7 cellular contexts compared by ENCODE assay signal in the genomic region with DNA sequence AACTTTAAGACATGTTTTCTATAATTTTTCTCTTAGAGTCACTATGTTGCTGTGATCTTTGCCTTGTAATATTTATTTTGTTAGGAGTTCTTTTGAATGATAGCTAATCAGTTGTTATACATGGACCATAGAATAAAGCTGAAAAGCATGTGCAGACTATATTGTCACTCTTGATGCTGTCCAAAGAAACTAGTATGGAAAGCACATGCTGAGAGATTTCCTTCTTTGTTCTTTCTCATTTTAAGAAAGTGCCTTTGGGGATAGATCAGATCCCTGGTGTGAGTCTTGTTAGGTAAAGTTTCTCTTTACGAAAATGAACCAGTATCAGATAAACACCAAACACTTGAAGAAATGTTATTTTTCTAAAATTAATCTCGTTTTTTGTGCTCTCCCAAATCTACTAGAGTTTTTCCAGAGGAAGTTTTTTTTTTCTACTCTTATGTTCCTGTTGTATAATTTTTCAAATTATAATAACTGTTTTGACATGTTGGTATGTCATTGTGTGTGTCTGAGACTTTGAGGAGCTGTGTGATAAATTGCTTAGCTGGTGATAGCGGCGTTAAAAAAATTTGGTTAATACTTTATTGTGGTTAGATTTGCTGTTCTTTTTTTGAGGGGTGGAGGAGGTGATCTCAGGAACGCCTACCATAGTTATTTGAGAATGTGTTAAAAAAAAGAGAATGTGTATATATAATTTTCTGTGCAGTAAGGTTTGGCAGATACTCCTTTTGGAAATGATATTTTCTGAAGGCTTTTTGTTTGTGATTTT. TPM values are rescaled to one million over a fixed set of nuclear protein-coding genes. Genes with fewer than 3 reads are reported as not detected.
DNase-seq lines count a peak whose midpoint lies in the region; ATAC-seq, FAIRE-seq and TF ChIP-seq lines count a peak whose summit lies in the region.

No MANE protein-coding gene starts in this region.

- no peaks in the 10 kb centered on the region for H3K36me3 Mint-ChIP-seq in T-helper 17 cell (ENCODE audit: low read depth)
- H3K36me3 Mint-ChIP-seq in stimulated activated effector memory CD8-positive, alpha-beta T cell treated with anti-CD3 and anti-CD28 coated beads, Interleukin-12 subunit alpha, Interleukin-12 subunit beta, amount 100 ng/mL, for 72 hours = peaks cover 19% of the 10 kb centered on the region

- POLR2A ChIA-PET in HEK293T (lab: Yijun Ruan, JAX) = interaction anchor here (0.9 to 2.9 kb wide), 5 partner anchors 8 to 115 kb away, joined by 3 to 12 read pairs (median 7); no protein-coding TSS in a partner anchor

- peaks cover 8% of the 10 kb centered on the region for H3K27me3 Mint-ChIP-seq in T-helper 17 cell

- peaks cover 42% of the 10 kb centered on the region for H3K4me1 Mint-ChIP-seq in T-helper 17 cell
- H3K4me1 Mint-ChIP-seq in stimulated activated effector memory CD8-positive, alpha-beta T cell treated with anti-CD3 and anti-CD28 coated beads, Interleukin-12 subunit alpha, Interleukin-12 subunit beta, amount 100 ng/mL, for 72 hours = peaks cover 25% of the 10 kb centered on the region

- no peaks in the 10 kb centered on the region for H3K9me3 ChIP-seq in T-helper 17 cell (ENCODE audit: control insufficient read depth, low read length, poor library complexity, severe bottlenecking)

- H3K27ac ChIP-seq in foreskin keratinocyte = peak overlapping the region; percentile 71

- H3K27ac Mint-ChIP-seq in T-helper 17 cell = peak overlapping the region; percentile 84
- H3K27ac Mint-ChIP-seq in stimulated activated effector memory CD8-positive, alpha-beta T cell treated with anti-CD3 and anti-CD28 coated beads, Interleukin-12 subunit alpha, Interleukin-12 subunit beta, amount 100 ng/mL, for 72 hours = no peak overlapping the region

- no peaks in the 10 kb centered on the region for H3K27me3 ChIP-seq in foreskin keratinocyte

- H3K4me1 ChIP-seq in foreskin keratinocyte = peaks cover 26% of the 10 kb centered on the region

- no peaks in the 10 kb centered on the region for H3K9me3 Mint-ChIP-seq in stimulated activated effector memory CD8-positive, alpha-beta T cell treated with anti-CD3 and anti-CD28 coated beads, Interleukin-12 subunit alpha, Interleukin-12 subunit beta, amount 100 ng/mL, for 72 hours

- FAIRE-seq in urothelium cell line (lab: Jason Lieb, UNC) = no peak

- no peak for DNase-seq in HEK293T (ENCODE audit: extremely low spot score)
- no peak for DNase-seq in T-helper 17 cell
- no peak for DNase-seq in foreskin keratinocyte
- DNase-seq in stimulated activated effector memory CD8-positive, alpha-beta T cell treated with anti-CD3 and anti-CD28 coated beads, Interleukin-12 subunit alpha, Interleukin-12 subunit beta, amount 100 ng/mL, for 72 hours (ENCODE audit: low spot score in 2 of 2) = no peak
- DNase-seq in urothelium cell line (ENCODE audit: low spot score) = no peak
- DNase-seq in nucleus accumbens (lab: John Stamatoyannopoulos, UW) = no peak

- TF ChIP-seq CTCF in foreskin keratinocyte (conservative IDR thresholded peaks at IDR 0.05) = no peak

- CTCF ChIA-PET in HEK293T (lab: Yijun Ruan, JAX) = interaction anchor here (1.0 kb wide), 1 partner anchor 193 kb away, joined by 3 read pairs; no protein-coding TSS in a partner anchor

- ATAC-seq in T-helper 17 cell = no peak
- ATAC-seq in foreskin keratinocyte = no peak
- ATAC-seq in stimulated activated effector memory CD8-positive, alpha-beta T cell treated with anti-CD3 and anti-CD28 coated beads, Interleukin-12 subunit alpha, Interleukin-12 subunit beta, amount 100 ng/mL, for 72 hours = no peak
- ATAC-seq in HG03460 (IDR thresholded peaks at IDR 0.05; ENCODE audit: unreplicated experiment) = no peak

- peak overlapping the region; percentile 98 for H3K4me3 Mint-ChIP-seq in T-helper 17 cell
- H3K4me3 Mint-ChIP-seq in stimulated activated effector memory CD8-positive, alpha-beta T cell treated with anti-CD3 and anti-CD28 coated beads, Interleukin-12 subunit alpha, Interleukin-12 subunit beta, amount 100 ng/mL, for 72 hours = peak overlapping the region; percentile 79

TF ChIP-seq in HEK293T, 16 proteins besides CTCF, POLR2A, EP300 and RAD21:
- TF ChIP-seq, protein P1, sequence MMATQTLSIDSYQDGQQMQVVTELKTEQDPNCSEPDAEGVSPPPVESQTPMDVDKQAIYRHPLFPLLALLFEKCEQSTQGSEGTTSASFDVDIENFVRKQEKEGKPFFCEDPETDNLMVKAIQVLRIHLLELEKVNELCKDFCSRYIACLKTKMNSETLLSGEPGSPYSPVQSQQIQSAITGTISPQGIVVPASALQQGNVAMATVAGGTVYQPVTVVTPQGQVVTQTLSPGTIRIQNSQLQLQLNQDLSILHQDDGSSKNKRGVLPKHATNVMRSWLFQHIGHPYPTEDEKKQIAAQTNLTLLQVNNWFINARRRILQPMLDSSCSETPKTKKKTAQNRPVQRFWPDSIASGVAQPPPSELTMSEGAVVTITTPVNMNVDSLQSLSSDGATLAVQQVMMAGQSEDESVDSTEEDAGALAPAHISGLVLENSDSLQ (IDR thresholded peaks at IDR 0.05) = peak; percentile 43
- TF ChIP-seq TARDBP (IDR thresholded peaks at IDR 0.05) (no peak), ELF4 (IDR thresholded peaks at IDR 0.05) (no peak)

RNA-seq across cellular contexts. Expression of gene PIAS1, which starts 2.2 kb away (rescaled TPM):
- total RNA-seq in T-helper 17 cell (10 to 100 TPM; 76.7 to 81.9 TPM), foreskin keratinocyte (19.4 and 23.0 TPM in 2 replicates)
- 8.1 and 8.5 TPM in 2 replicates for polyA plus RNA-seq in foreskin keratinocyte
